21 cellular contexts compared by ENCODE assay signal in genomic region chrX:29762006-29762405, GRCh38.
"Had no signal": no experiment of that assay in that cellular context is flagged by ENCODE, and none has a peak within 500 bp of the region (broad histone marks: within the 10 kb centered on the region; RNA-seq: fewer than 3 reads in every experiment).

No MANE protein-coding gene starts in this region.

- H3K27ac Mint-ChIP-seq: activated naive CD4-positive, alpha-beta T cell treated with anti-CD3 and anti-CD28 coated beads, Interleukin-2, amount 10 ng/mL, durations not matched to agents 7 days and 5 days; activated naive CD8-positive, alpha-beta T cell treated with anti-CD3 and anti-CD28 coated beads, Interleukin-2, amount 50 U/mL, for 24 hours; effector memory CD8-positive, alpha-beta T cell; naive thymus-derived CD4-positive, alpha-beta T cell; stimulated activated effector memory CD8-positive, alpha-beta T cell treated with anti-CD3 and anti-CD28 coated beads, Interleukin-12 subunit alpha, Interleukin-12 subunit beta, amount 100 ng/mL, for 72 hours had no signal

- H3K9me3 Mint-ChIP-seq: activated naive CD4-positive, alpha-beta T cell treated with anti-CD3 and anti-CD28 coated beads, Interleukin-2, amount 10 ng/mL, durations not matched to agents 7 days and 5 days; activated naive CD8-positive, alpha-beta T cell treated with anti-CD3 and anti-CD28 coated beads, Interleukin-2, amount 50 U/mL, for 24 hours; effector memory CD8-positive, alpha-beta T cell; naive thymus-derived CD4-positive, alpha-beta T cell had no signal

- H3K4me3 Mint-ChIP-seq: activated naive CD4-positive, alpha-beta T cell treated with anti-CD3 and anti-CD28 coated beads, Interleukin-2, amount 10 ng/mL, durations not matched to agents 7 days and 5 days; activated naive CD8-positive, alpha-beta T cell treated with anti-CD3 and anti-CD28 coated beads, Interleukin-2, amount 50 U/mL, for 24 hours; effector memory CD8-positive, alpha-beta T cell; naive thymus-derived CD4-positive, alpha-beta T cell; stimulated activated effector memory CD8-positive, alpha-beta T cell treated with anti-CD3 and anti-CD28 coated beads, Interleukin-12 subunit alpha, Interleukin-12 subunit beta, amount 100 ng/mL, for 72 hours had no signal

- H3K4me1 ChIP-seq: foreskin keratinocyte, left ventricle myocardium inferior, pancreas, sigmoid colon, stomach, upper lobe of right lung had no signal

- H3K27me3 ChIP-seq: foreskin keratinocyte, sigmoid colon, stomach, upper lobe of right lung had no signal

- H3K4me1 Mint-ChIP-seq: activated naive CD4-positive, alpha-beta T cell treated with anti-CD3 and anti-CD28 coated beads, Interleukin-2, amount 10 ng/mL, durations not matched to agents 7 days and 5 days; activated naive CD8-positive, alpha-beta T cell treated with anti-CD3 and anti-CD28 coated beads, Interleukin-2, amount 50 U/mL, for 24 hours; naive thymus-derived CD4-positive, alpha-beta T cell; stimulated activated effector memory CD8-positive, alpha-beta T cell treated with anti-CD3 and anti-CD28 coated beads, Interleukin-12 subunit alpha, Interleukin-12 subunit beta, amount 100 ng/mL, for 72 hours had no signal

- DNase-seq: activated CD4-positive, CD25-positive, alpha-beta regulatory T cell treated with anti-CD3 and anti-CD28 coated beads, Interleukin-2, amount 50 U/mL, for 72 hours; activated CD8-positive, alpha-beta memory T cell treated with anti-CD3 and anti-CD28 coated beads for 24 hours; activated CD8-positive, alpha-beta memory T cell treated with anti-CD3 and anti-CD28 coated beads, Interleukin-2, amount 50 U/mL, for 48 hours; activated effector memory CD4-positive, alpha-beta T cell treated with Interleukin-2 at 50 U/mL for 16 hours; activated naive CD4-positive, alpha-beta T cell treated with anti-CD3 and anti-CD28 coated beads, Interleukin-2, amount 10 ng/mL, durations not matched to agents 7 days and 5 days; activated naive CD8-positive, alpha-beta T cell treated with anti-CD3 and anti-CD28 coated beads, Interleukin-2, amount 50 U/mL, for 24 hours; activated T-cell treated with anti-CD3 and anti-CD28 coated beads, Interleukin-2, amount 50 U/mL, for 48 hours; aorta; dermis blood vessel endothelial cell; effector memory CD8-positive, alpha-beta T cell; foreskin keratinocyte; left ventricle myocardium inferior; mesenchymal stem cell; naive thymus-derived CD4-positive, alpha-beta T cell; pancreas; sigmoid colon; stimulated activated CD4-positive, alpha-beta T cell treated with anti-CD3 and anti-CD28 coated beads, Interleukin-4, amount 100 ng/mL, for 24 hours; stomach; T1000; upper lobe of right lung had no signal

- H3K36me3 ChIP-seq: left ventricle myocardium inferior, pancreas, sigmoid colon, stomach, upper lobe of right lung had no signal

- ATAC-seq: activated naive CD8-positive, alpha-beta T cell treated with anti-CD3 and anti-CD28 coated beads, Interleukin-2, amount 50 U/mL, for 24 hours; effector memory CD8-positive, alpha-beta T cell; foreskin keratinocyte; naive thymus-derived CD4-positive, alpha-beta T cell; pancreas; stimulated activated effector memory CD8-positive, alpha-beta T cell treated with anti-CD3 and anti-CD28 coated beads, Interleukin-12 subunit alpha, Interleukin-12 subunit beta, amount 100 ng/mL, for 72 hours; upper lobe of right lung had no signal

- H3K27me3 Mint-ChIP-seq: activated naive CD4-positive, alpha-beta T cell treated with anti-CD3 and anti-CD28 coated beads, Interleukin-2, amount 10 ng/mL, durations not matched to agents 7 days and 5 days; activated naive CD8-positive, alpha-beta T cell treated with anti-CD3 and anti-CD28 coated beads, Interleukin-2, amount 50 U/mL, for 24 hours; effector memory CD8-positive, alpha-beta T cell; naive thymus-derived CD4-positive, alpha-beta T cell had no signal

- H3K27ac ChIP-seq: foreskin keratinocyte, left ventricle myocardium inferior, pancreas, sigmoid colon, stomach, upper lobe of right lung had no signal

- H3K9me3 ChIP-seq: left ventricle myocardium inferior, pancreas, sigmoid colon, stomach, upper lobe of right lung had no signal

- H3K4me3 ChIP-seq: left ventricle myocardium inferior, pancreas, sigmoid colon, stomach, upper lobe of right lung had no signal

- H3K36me3 Mint-ChIP-seq: activated naive CD4-positive, alpha-beta T cell treated with anti-CD3 and anti-CD28 coated beads, Interleukin-2, amount 10 ng/mL, durations not matched to agents 7 days and 5 days; naive thymus-derived CD4-positive, alpha-beta T cell; stimulated activated effector memory CD8-positive, alpha-beta T cell treated with anti-CD3 and anti-CD28 coated beads, Interleukin-12 subunit alpha, Interleukin-12 subunit beta, amount 100 ng/mL, for 72 hours had no signal
